1 cellular context compared by ENCODE assay signal in genomic region chr12:14843425-14843887, GRCh38.
TF ChIP-seq lines count a peak whose summit lies in the region.

Gene ART4, minus strand, starts transcription at chr12:14843526. Its CDS starts 413 bp downstream, at chr12:14843113.

TF ChIP-seq in HepG2, 621 proteins besides CTCF, POLR2A, EP300 and RAD21 (continued from another document and continues in another):
- TF ChIP-seq ZBED4 (CRISPR knock-in tag; IDR thresholded peaks at IDR 0.05; ENCODE audit: borderline replicate concordance) (peak; percentile 64; the same call in 1 of the 2 replicates), MAF1 (CRISPR knock-in tag; IDR thresholded peaks at IDR 0.05; ENCODE audit: borderline replicate concordance) (no peak), ZNF704 (CRISPR knock-in tag; IDR thresholded peaks at IDR 0.05; ENCODE audit: borderline replicate concordance) (no peak), ELF1 (CRISPR knock-in tag; IDR thresholded peaks at IDR 0.05) (peak; percentile 27; the same call in 1 of the 2 replicates), AGO2 (optimal IDR thresholded peaks at IDR 0.05; ENCODE audit: low read depth, low read length) (no peak), MED1 (CRISPR knock-in tag; IDR thresholded peaks at IDR 0.05) (0 out of 2 replicates have a peak, but pooled peaks have one; percentile 34), ZNF720 (CRISPR knock-in tag; IDR thresholded peaks at IDR 0.05) (no peak), ZNF879 (CRISPR knock-in tag; IDR thresholded peaks at IDR 0.05) (no peak), ZNF280B (CRISPR knock-in tag; IDR thresholded peaks at IDR 0.05; ENCODE audit: borderline replicate concordance) (no peak), IRF9 (CRISPR knock-in tag; IDR thresholded peaks at IDR 0.05; ENCODE audit: borderline replicate concordance) (0 out of 2 replicates have a peak, but pooled peaks have one; percentile 51), HMG20A (CRISPR knock-in tag; IDR thresholded peaks at IDR 0.05; ENCODE audit: borderline replicate concordance) (no peak), CCDC6 (CRISPR knock-in tag; IDR thresholded peaks at IDR 0.05) (no peak), NFKB2 (CRISPR knock-in tag; IDR thresholded peaks at IDR 0.05; ENCODE audit: borderline replicate concordance) (no peak), ERF (CRISPR knock-in tag; IDR thresholded peaks at IDR 0.05) (peak; percentile 76; the same call in 1 of the 2 replicates), THAP8 (CRISPR knock-in tag; IDR thresholded peaks at IDR 0.05; ENCODE audit: borderline replicate concordance) (no peak), ZNF496 (CRISPR knock-in tag; IDR thresholded peaks at IDR 0.05; ENCODE audit: insufficient replicate concordance) (no peak), AGO1 (IDR thresholded peaks at IDR 0.05; ENCODE audit: low read depth, low read length, poor library complexity, severe bottlenecking) (no peak), ZNF782 (CRISPR knock-in tag; IDR thresholded peaks at IDR 0.05; ENCODE audit: borderline replicate concordance) (no peak), HOXA9 (CRISPR knock-in tag; IDR thresholded peaks at IDR 0.05; ENCODE audit: borderline replicate concordance) (no peak), AKAP8 (CRISPR knock-in tag; IDR thresholded peaks at IDR 0.05) (no peak), HOXA3 (CRISPR knock-in tag; IDR thresholded peaks at IDR 0.05) (peak; percentile 64; the same call in 1 of the 2 replicates), CSRNP1 (CRISPR knock-in tag; IDR thresholded peaks at IDR 0.05) (0 out of 2 replicates have a peak, but pooled peaks have one; percentile 46), STAG1 (CRISPR knock-in tag; IDR thresholded peaks at IDR 0.05) (peak; percentile 6; the same call in 1 of the 2 replicates), ZNF737 (CRISPR knock-in tag; IDR thresholded peaks at IDR 0.05; ENCODE audit: borderline replicate concordance) (no peak), PHF20 (CRISPR knock-in tag; IDR thresholded peaks at IDR 0.05) (no peak), GFI1 (CRISPR knock-in tag; IDR thresholded peaks at IDR 0.05; ENCODE audit: borderline replicate concordance) (peak; percentile 44; the same call in 1 of the 2 replicates), ZNF224 (CRISPR knock-in tag; IDR thresholded peaks at IDR 0.05) (0 out of 2 replicates have a peak, but pooled peaks have one; percentile 49), ZNF143 (CRISPR knock-in tag; IDR thresholded peaks at IDR 0.05) (peak; percentile 27; the same call in 1 of the 2 replicates), ZBTB7B (CRISPR knock-in tag; IDR thresholded peaks at IDR 0.05) (peak; percentile 28; the same call in 1 of the 2 replicates), ZHX2 (IDR thresholded peaks at IDR 0.05; ENCODE audit: low read depth) (no peak), ZHX2 (CRISPR knock-in tag; IDR thresholded peaks at IDR 0.05; ENCODE audit: borderline replicate concordance) (no peak), KLF9 (CRISPR knock-in tag; IDR thresholded peaks at IDR 0.05; ENCODE audit: low read depth) (0 out of 2 replicates have a peak, but pooled peaks have one; percentile 58), ZNF740 (CRISPR knock-in tag; IDR thresholded peaks at IDR 0.05) (no peak)
